In genomic region chr2:231677632-231678104, GRCh38 we compare ENCODE assay signal across 7 cellular contexts. TPM values are rescaled to one million over a fixed set of nuclear protein-coding genes. Genes with fewer than 3 reads are reported as not detected.
DNase-seq lines count a peak whose midpoint lies in the region; ATAC-seq, FAIRE-seq and TF ChIP-seq lines count a peak whose summit lies in the region.

No MANE protein-coding gene starts in this region.

- intact Hi-C loops in left ventricle myocardium inferior (cut with micrococcal nuclease) (loop anchor here (2.0 kb wide), 1 partner anchor 33 kb away; no protein-coding TSS in a partner anchor), sciatic nerve (cut with DNase I) (loop anchor here (2.0 kb wide), 1 partner anchor 37 kb away; no protein-coding TSS in a partner anchor)

- H3K9me3 Mint-ChIP-seq in T-cell = no peaks in the 10 kb centered on the region
- no peaks in the 10 kb centered on the region for H3K9me3 Mint-ChIP-seq in activated naive CD8-positive, alpha-beta T cell treated with anti-CD3 and anti-CD28 coated beads, Interleukin-2, amount 50 U/mL, for 24 hours

- peaks cover 13 to 24% of the 10 kb centered on the region in 2 donors for H3K27me3 Mint-ChIP-seq in T-cell
- H3K27me3 Mint-ChIP-seq in activated naive CD8-positive, alpha-beta T cell treated with anti-CD3 and anti-CD28 coated beads, Interleukin-2, amount 50 U/mL, for 24 hours = peaks cover 18% of the 10 kb centered on the region

- no peaks in the 10 kb centered on the region for H3K36me3 ChIP-seq in left ventricle myocardium inferior

- H3K4me3 ChIP-seq in left ventricle myocardium inferior = no peak overlapping the region

- peaks cover 11 to 17% (median 11%) of the 10 kb centered on the region in 3 donors for H3K4me1 Mint-ChIP-seq in T-cell
- peaks cover 23% of the 10 kb centered on the region for H3K4me1 Mint-ChIP-seq in activated naive CD8-positive, alpha-beta T cell treated with anti-CD3 and anti-CD28 coated beads, Interleukin-2, amount 50 U/mL, for 24 hours

- H3K27me3 ChIP-seq in left ventricle myocardium inferior (ENCODE audit: low read depth) = no peaks in the 10 kb centered on the region

- TF ChIP-seq CTCF in left ventricle myocardium inferior (IDR thresholded peaks at IDR 0.05; ENCODE audit: borderline replicate concordance) = peak; percentile 94

- H3K36me3 Mint-ChIP-seq in T-cell = no peaks in the 10 kb centered on the region
- H3K36me3 Mint-ChIP-seq in activated naive CD8-positive, alpha-beta T cell treated with anti-CD3 and anti-CD28 coated beads, Interleukin-2, amount 50 U/mL, for 24 hours (ENCODE audit: low read depth) = no peaks in the 10 kb centered on the region

- H3K4me3 Mint-ChIP-seq in T-cell = no peak overlapping the region
- H3K4me3 Mint-ChIP-seq in activated naive CD8-positive, alpha-beta T cell treated with anti-CD3 and anti-CD28 coated beads, Interleukin-2, amount 50 U/mL, for 24 hours = no peak overlapping the region

- H3K27ac Mint-ChIP-seq in T-cell = no peak overlapping the region
- H3K27ac Mint-ChIP-seq in activated naive CD8-positive, alpha-beta T cell treated with anti-CD3 and anti-CD28 coated beads, Interleukin-2, amount 50 U/mL, for 24 hours = peak overlapping the region; percentile 29

- CTCF ChIA-PET in T-cell (lab: Charles Lee) = interaction anchor here (0.6 to 6.0 kb wide), 24 partner anchors 10 to 109 kb away, joined by 3 to 150 read pairs (median 4); partner anchors contain the start of gene COPS7B (in 1 of the 2)

- FAIRE-seq in GM12892 (lab: Jason Lieb, UNC) = peak; percentile 94

- POLR2A ChIA-PET in T-cell (lab: Charles Lee) = interaction anchor here (0.6 to 1.0 kb wide), 3 partner anchors 34 to 37 kb away, joined by 3 to 4 read pairs (median 4); no protein-coding TSS in a partner anchor

- ATAC-seq in T-cell (replicated peaks in 1 of 4) (peak; percentile 76 to 80 (median 78)), sciatic nerve (peak; percentile 34), GM18867 (IDR thresholded peaks at IDR 0.05; ENCODE audit: unreplicated experiment) (no peak)
- ATAC-seq in activated naive CD8-positive, alpha-beta T cell treated with anti-CD3 and anti-CD28 coated beads, Interleukin-2, amount 50 U/mL, for 24 hours = peak; percentile 55

- no peak for TF ChIP-seq POLR2A in GM12892 (IDR thresholded peaks at IDR 0.05; ENCODE audit: low read depth, low read length)

- no peaks in the 10 kb centered on the region for H3K9me3 ChIP-seq in left ventricle myocardium inferior (replicated peaks)

- H3K4me1 ChIP-seq in left ventricle myocardium inferior = peaks cover 50% of the 10 kb centered on the region

- DNase-seq in GM12892 (ENCODE audit: insufficient read length) (peak; percentile 64), NCI-H146 (lab: John Stamatoyannopoulos, UW) (peak; percentile 67), T-cell (peak; percentile 62 to 87 (median 80)), left ventricle myocardium inferior (peak; percentile 80), sciatic nerve (ENCODE audit: low spot score) (peak; percentile 91)
- peak; percentile 82 for DNase-seq in activated naive CD8-positive, alpha-beta T cell treated with anti-CD3 and anti-CD28 coated beads, Interleukin-2, amount 50 U/mL, for 24 hours

- H3K27ac ChIP-seq in left ventricle myocardium inferior (replicated peaks) = no peak overlapping the region

RNA-seq across cellular contexts. Expression of gene PTMA, which starts 30.7 kb away (rescaled TPM):
- polyA plus RNA-seq in GM12892 (2012; ENCODE audit: missing spikeins) = 1,875 TPM
- total RNA-seq in T-cell (1,000 to 10,000 TPM; 1,067 to 1,378 (median 1,149) TPM), left ventricle myocardium inferior (209 TPM), sciatic nerve (779 TPM)
